In the genomic region with DNA sequence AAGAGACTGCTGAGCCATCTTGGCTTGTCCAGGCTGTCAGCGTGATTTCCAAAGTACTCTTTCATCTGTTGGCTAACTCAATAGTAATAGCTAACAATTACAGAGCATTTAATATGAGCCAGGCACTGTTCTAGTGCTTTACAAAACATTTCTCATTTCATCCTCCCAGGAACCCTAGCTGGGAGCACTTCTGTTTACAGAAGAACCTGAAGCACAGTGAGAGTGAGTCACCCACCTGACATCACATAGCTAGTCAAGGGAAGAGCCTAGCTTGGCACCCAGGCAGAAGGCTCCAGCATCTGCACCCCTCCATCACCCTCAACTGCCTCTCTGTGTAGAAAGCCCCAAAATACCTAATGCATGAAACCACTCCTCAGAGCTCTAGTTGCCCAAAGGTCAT, we compare ENCODE assay signal across 21 cellular contexts. TPM values are rescaled to one million over a fixed set of nuclear protein-coding genes. Genes with fewer than 3 reads are reported as not detected.
DNase-seq lines count a peak whose midpoint lies in the region; ATAC-seq and TF ChIP-seq lines count a peak whose summit lies in the region.
"Had no signal": no experiment of that assay in that cellular context is flagged by ENCODE, and none has a peak within 500 bp of the region (broad histone marks: within the 10 kb centered on the region; RNA-seq: fewer than 3 reads in every experiment).

No MANE protein-coding gene starts in this region.

- H4K20me1 ChIP-seq in HCT116 (ENCODE audit: insufficient read depth) (no peaks in the 10 kb centered on the region), mammary epithelial cell (ENCODE audit: insufficient read depth, low read length) (no peaks in the 10 kb centered on the region)

- H3K9ac ChIP-seq in HCT116 (ENCODE audit: low read length) (no peak overlapping the region), mammary epithelial cell (ENCODE audit: insufficient read depth, low read length) (no peak overlapping the region)

- CTCF ChIA-PET in HCT116 (lab: Charles Lee) (no interaction called here), mammary epithelial cell (lab: Charles Lee; ENCODE audit: low non-redundant PET) (no interaction called here)

- H3K9me2 ChIP-seq in HCT116 (ENCODE audit: insufficient read depth): no peaks in the 10 kb centered on the region

- H3K79me2 ChIP-seq in HCT116 (ENCODE audit: insufficient read depth, low read length): no peaks in the 10 kb centered on the region
- H3K79me2 ChIP-seq in mammary epithelial cell (ENCODE audit: insufficient read depth, low read length): no peaks in the 10 kb centered on the region

- H2AFZ ChIP-seq in HCT116 (ENCODE audit: low read depth, low read length, poor library complexity, severe bottlenecking): no peak overlapping the region
- H2AFZ ChIP-seq in mammary epithelial cell (ENCODE audit: low read depth, low read length): no peak overlapping the region

- BruUV-seq in HCT116 (replicated peaks; lab: Mats Ljungman, UMichigan) (no TSS peak), mammary epithelial cell (replicated peaks; lab: Mats Ljungman, UMichigan) (no TSS peak)

- RAD21 ChIA-PET in HCT116 (lab: Charles Lee; ENCODE audit: low non-redundant PET in 1 of 2, low total read pairs in 2 of 2, uncharacterized antibody in 2 of 2, unreplicated experiment in 2 of 2): no interaction called here

- H3K4me2 ChIP-seq in HCT116 (ENCODE audit: low read length) (no peak overlapping the region), mammary epithelial cell (ENCODE audit: insufficient read depth, low read depth, low read length) (no peak overlapping the region)

- no peak for ATAC-seq in HCT116

- TF ChIP-seq POLR2A in HCT116 (IDR thresholded peaks at IDR 0.05; ENCODE audit: borderline replicate concordance, extremely low read depth, insufficient read depth, insufficient read length) (no peak), testis (IDR thresholded peaks at IDR 0.05) (no peak)

- H3K9me3 ChIP-seq in HCT116 (ENCODE audit: control insufficient read depth in 1 of 2, insufficient read depth in 1 of 2, low read depth in 1 of 2, low read length in 2 of 2): no peaks in the 10 kb centered on the region
- H3K9me3 ChIP-seq in mammary epithelial cell (replicated peaks; ENCODE audit: insufficient read depth, low read length): no peaks in the 10 kb centered on the region
- H3K9me3 ChIP-seq in testis: no peaks in the 10 kb centered on the region
- H3K9me3 ChIP-seq: SJCRH30 had no signal

- H3K4me1 ChIP-seq in HCT116 (ENCODE audit: control insufficient read depth in 1 of 2, insufficient read depth in 2 of 2, low read length in 2 of 2) (no peaks in the 10 kb centered on the region), mammary epithelial cell (ENCODE audit: insufficient read depth, low read length) (no peaks in the 10 kb centered on the region), testis (no peaks in the 10 kb centered on the region)
- H3K4me1 ChIP-seq: SJCRH30 had no signal

- H3K27me3 ChIP-seq in HCT116 (ENCODE audit: insufficient read depth, low read length): no peaks in the 10 kb centered on the region
- H3K27me3 ChIP-seq in mammary epithelial cell (ENCODE audit: insufficient read depth, low read length): no peaks in the 10 kb centered on the region
- no peaks in the 10 kb centered on the region for H3K27me3 ChIP-seq in testis
- H3K27me3 ChIP-seq: SJCRH30 had no signal

- dilution Hi-C loops in mammary epithelial cell (cut with HindIII; ENCODE audit: low sequenced_read_pairs): no loop called here

- TF ChIP-seq CTCF in HCT116 (IDR thresholded peaks at IDR 0.05 in 2 of 3, conservative IDR thresholded peaks at IDR 0.05 in 1 of 3; ENCODE audit: borderline replicate concordance in 1 of 3, insufficient read depth in 1 of 3, low read depth in 2 of 3, low read length in 2 of 3) (no peak), mammary epithelial cell (conservative IDR thresholded peaks at IDR 0.05 in 1 of 2, IDR thresholded peaks at IDR 0.05 in 1 of 2; ENCODE audit: extremely low read depth in 1 of 2, insufficient read depth in 1 of 2, low read depth in 1 of 2, low read length in 2 of 2) (no peak), testis (IDR thresholded peaks at IDR 0.05) (no peak)

- H3K27ac ChIP-seq in HCT116 (ENCODE audit: low read depth, low read length): no peak overlapping the region
- H3K27ac ChIP-seq in mammary epithelial cell (ENCODE audit: insufficient read depth, low read depth, low read length): no peak overlapping the region
- H3K27ac ChIP-seq in testis: no peak overlapping the region
- H3K27ac ChIP-seq: HL-60, RWPE1, SJCRH30 had no signal

- DNase-seq in A172 (ENCODE audit: low spot score): peak; percentile 14
- no peak for DNase-seq in HCT116 (ENCODE audit: low read depth, low spot score)
- peak; percentile 8 for DNase-seq in mammary epithelial cell
- peak; percentile 41 for DNase-seq in iris pigment epithelial cell (ENCODE audit: low read depth)
- DNase-seq in SKM-1 treated with dmso at 0.1 percent for 144 hours (lab: John Stamatoyannopoulos, UW; ENCODE audit: unreplicated experiment): no peak
- no peak for DNase-seq in GF-D8 (lab: John Stamatoyannopoulos, UW)
- no peak for DNase-seq in testis
- DNase-seq: CD4-positive, CD25-positive, alpha-beta regulatory T cell; GDM1; GOT3; HFFc6; KG1; NCI-H1092 treated with DMSO at 0.1 percent for 48 hours; NCI-H1436 treated with DMSO at 0.1 percent for 48 hours; NCI-H1930; NCI-H510A treated with DMSO at 0.1 percent for 48 hours; NCI-H748 treated with DMSO at 0.1 percent for 48 hours; SJCRH30; T-helper 1 cell had no signal

- no peaks in the 10 kb centered on the region for H3K36me3 ChIP-seq in HCT116 (ENCODE audit: control insufficient read depth in 1 of 2, insufficient read depth in 2 of 2, low read length in 2 of 2)
- H3K36me3 ChIP-seq in mammary epithelial cell (ENCODE audit: insufficient read depth, low read length): no peaks in the 10 kb centered on the region
- no peaks in the 10 kb centered on the region for H3K36me3 ChIP-seq in testis (ENCODE audit: low read depth, missing control alignments)
- H3K36me3 ChIP-seq: SJCRH30 had no signal

- in situ Hi-C loops in mammary epithelial cell (cut with MboI; ENCODE audit: low sequenced_read_pairs in 2 of 2): loop anchor here in 1 of 2 donors (25.0 kb wide), 1 partner anchor 192 kb away; no protein-coding TSS in a partner anchor

- POLR2A ChIA-PET in HCT116 (lab: Charles Lee): no interaction called here

- intact Hi-C loops in HCT116 (cut with micrococcal nuclease) (no loop called here), mammary epithelial cell (cut with micrococcal nuclease) (no loop called here), testis (cut with DNase I; ENCODE audit: low total_unique reads) (no loop called here)

- TF ChIP-seq RAD21 in HCT116 (IDR thresholded peaks at IDR 0.05; ENCODE audit: low read depth): no peak

- WGBS in mammary epithelial cell (ENCODE audit: low coverage, missing lambda C conversion rate): 100% methylated on average over 1 of the region's 1 CpG
- 86 to 100% methylated on average over 1 of the region's 1 CpG for WGBS in testis, 2 donors

- H3K4me3 ChIP-seq in HCT116 (replicated peaks in 1 of 2; ENCODE audit: low read depth in 1 of 2, low read length in 2 of 2) (no peak overlapping the region), mammary epithelial cell (replicated peaks in 1 of 3; ENCODE audit: insufficient read depth in 1 of 3, low read depth in 2 of 3, low read length in 3 of 3) (no peak overlapping the region), testis (no peak overlapping the region)
- H3K4me3 ChIP-seq: SJCRH30 had no signal

TF ChIP-seq in HCT116, 20 proteins besides CTCF, POLR2A, EP300 and RAD21:
- TF ChIP-seq FOSL1 (IDR thresholded peaks at IDR 0.05; ENCODE audit: low read depth): peak; percentile 15; the same call in 1 of the 2 replicates
- no peak for TF ChIP-seq EZH2phosphoT487 (IDR thresholded peaks at IDR 0.05; ENCODE audit: borderline replicate concordance)
- no peak for TF ChIP-seq EGR1 (IDR thresholded peaks at IDR 0.05; ENCODE audit: low read depth)

RNA-seq across cellular contexts. Expression of gene IQGAP2, which starts 57.5 kb away (rescaled TPM):
- total RNA-seq in A172 (2014; rRNA removed; shearing (Covaris generic)): 1.8 and 8.3 TPM in 2 replicates
- total RNA-seq in HCT116 (2021; ENCODE audit: unreplicated experiment): 2.0 TPM
- polyA plus RNA-seq in HCT116 (2012): 0.60 and 0.99 TPM in 2 replicates
- total RNA-seq in mammary epithelial cell: under 1 TPM in 1 of 2 donors, not detected in 1; 0.83 TPM
- 0.05 TPM for polyA plus RNA-seq in mammary epithelial cell
- not detected for polyA minus RNA-seq in mammary epithelial cell
- 10 to 100 TPM; 33.5 to 78.6 TPM for total RNA-seq in testis
- 60.2 TPM for polyA plus RNA-seq in testis (ENCODE audit: insufficient read depth, low read depth, low replicate concordance)

Comparison
In these comparisons a context has a peak if more than half of its experiments do, and no peak if none do; other contexts are left out.
1. DNase-seq: peak in A172 (single experiment), mammary epithelial cell (single experiment) and iris pigment epithelial cell (single experiment); none in HCT116 (single experiment), SKM-1 treated with dmso at 0.1 percent for 144 hours (single experiment), GF-D8 (single experiment) and testis (single experiment).